ENCODE assay signal across 16 cellular contexts in the genomic region with DNA sequence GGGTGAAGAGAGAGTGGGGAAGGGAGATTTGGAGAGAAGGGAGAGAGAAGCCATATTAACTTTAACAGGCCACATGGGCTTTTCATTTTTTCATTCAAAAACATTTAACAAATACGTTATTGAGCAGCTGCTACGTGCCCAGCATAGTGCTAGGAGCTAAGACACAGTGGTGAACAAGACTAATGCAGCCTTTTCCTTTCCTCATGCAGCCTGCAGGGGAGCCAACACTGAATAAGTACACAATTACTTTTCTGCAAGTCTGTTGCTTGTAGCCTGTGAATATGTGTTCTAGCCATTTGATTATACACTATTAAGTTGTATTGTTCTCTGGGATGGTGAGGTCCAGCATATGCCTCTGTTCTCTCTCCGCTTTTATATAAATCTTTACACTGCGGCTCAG. TPM values are rescaled to one million over a fixed set of nuclear protein-coding genes. Genes with fewer than 3 reads are reported as not detected.
DNase-seq lines count a peak whose midpoint lies in the region; ATAC-seq and TF ChIP-seq lines count a peak whose summit lies in the region.
"Had no signal": no experiment of that assay in that cellular context is flagged by ENCODE, and none has a peak within 500 bp of the region (broad histone marks: within the 10 kb centered on the region; RNA-seq: fewer than 3 reads in every experiment).

No MANE protein-coding gene starts in this region.

- peaks cover 14 to 28% (median 18%) of the 10 kb centered on the region in 4 donors for H3K4me1 Mint-ChIP-seq in CD4-positive, alpha-beta memory T cell
- peaks cover 12% of the 10 kb centered on the region for H3K4me1 Mint-ChIP-seq in T-helper 17 cell

- intact Hi-C loops in CD4-positive, alpha-beta memory T cell (cut with micrococcal nuclease): loop anchor here (10.0 kb wide), 1 partner anchor 471 kb away; the partner anchor contains the start of gene SNRNP48
- intact Hi-C loops in left ventricle myocardium inferior (cut with micrococcal nuclease): no loop called here

- peaks cover 0 to 17% of the 10 kb centered on the region in 2 donors for H3K36me3 Mint-ChIP-seq in CD4-positive, alpha-beta memory T cell
- no peaks in the 10 kb centered on the region for H3K36me3 Mint-ChIP-seq in T-helper 17 cell (ENCODE audit: low read depth)

- no peaks in the 10 kb centered on the region for H3K27me3 Mint-ChIP-seq in CD4-positive, alpha-beta memory T cell
- no peaks in the 10 kb centered on the region for H3K27me3 Mint-ChIP-seq in T-helper 17 cell
- H3K27me3 Mint-ChIP-seq: activated B cell treated with CpG ODN at 0.5 μM for 24 hours, IgD-negative memory B cell had no signal

- H3K4me3 ChIP-seq in CD4-positive, alpha-beta memory T cell (ENCODE audit: low read length in 2 of 2): no peak overlapping the region
- no peak overlapping the region for H3K4me3 ChIP-seq in fibroblast of villous mesenchyme (ENCODE audit: low read depth, low read length)
- no peak overlapping the region for H3K4me3 ChIP-seq in left ventricle myocardium inferior
- H3K4me3 ChIP-seq in tibial nerve: no peak overlapping the region
- H3K4me3 ChIP-seq: lower lobe of right lung had no signal

- POLR2A ChIA-PET in CD4-positive, alpha-beta memory T cell (lab: Charles Lee; ENCODE audit: partially characterized antibody): interaction anchor here (4.4 kb wide), 1 partner anchor 35 kb away, joined by 69 read pairs; the partner anchor contains the start of gene EEF1E1

- H3K27ac ChIP-seq in CD4-positive, alpha-beta memory T cell (ENCODE audit: low read depth, low read length): no peak overlapping the region
- H3K27ac ChIP-seq in left ventricle myocardium inferior (replicated peaks): no peak overlapping the region
- no peak overlapping the region for H3K27ac ChIP-seq in tibial nerve
- H3K27ac ChIP-seq: epithelial cell of prostate, lower lobe of right lung had no signal

- no peak for TF ChIP-seq POLR2A in tibial nerve (IDR thresholded peaks at IDR 0.05)

- CTCF ChIA-PET in CD4-positive, alpha-beta memory T cell (lab: Charles Lee; ENCODE audit: partially characterized antibody): interaction anchor here (0.8 kb wide), 1 partner anchor 34 kb away, joined by 3 read pairs; no protein-coding TSS in a partner anchor

- TF ChIP-seq EP300 in tibial nerve (IDR thresholded peaks at IDR 0.05): no peak

- 88 to 90% methylated on average over 4 of the region's 4 CpGs for WGBS in tibial nerve, 2 donors

- H3K4me3 Mint-ChIP-seq in CD4-positive, alpha-beta memory T cell: peak overlapping the region in 2 of 8 donors; percentile 26 to 37
- no peak overlapping the region for H3K4me3 Mint-ChIP-seq in T-helper 17 cell
- H3K4me3 Mint-ChIP-seq: activated B cell treated with CpG ODN at 0.5 μM for 24 hours had no signal

- H3K9me3 Mint-ChIP-seq in CD4-positive, alpha-beta memory T cell: no peaks in the 10 kb centered on the region
- H3K9me3 Mint-ChIP-seq: activated B cell treated with CpG ODN at 0.5 μM for 24 hours, IgD-negative memory B cell had no signal

- H3K4me1 ChIP-seq in CD4-positive, alpha-beta memory T cell (ENCODE audit: insufficient read depth, low read length): peaks cover 21% of the 10 kb centered on the region
- H3K4me1 ChIP-seq in left ventricle myocardium inferior: peaks cover 23% of the 10 kb centered on the region
- peaks cover 0 to 19% (median 4%) of the 10 kb centered on the region in 4 donors for H3K4me1 ChIP-seq in tibial nerve

- TF ChIP-seq CTCF in GM12872 (IDR thresholded peaks at IDR 0.05; ENCODE audit: insufficient read depth, low read depth, low read length): peak; percentile 34
- TF ChIP-seq CTCF in fibroblast of villous mesenchyme (IDR thresholded peaks at IDR 0.05; ENCODE audit: insufficient read depth, low read depth, low read length): peak; percentile 8
- TF ChIP-seq CTCF in left ventricle myocardium inferior (IDR thresholded peaks at IDR 0.05; ENCODE audit: borderline replicate concordance): no peak
- TF ChIP-seq CTCF in tibial nerve (IDR thresholded peaks at IDR 0.05): no peak

- no peak for ATAC-seq in T-helper 17 cell
- ATAC-seq in stimulated activated naive CD8-positive, alpha-beta T cell treated with anti-CD3 and anti-CD28 coated beads, Interleukin-15, Interleukin-2, amounts not matched to agents 100 U/mL and 50 U/mL, for 24 hours: no peak
- ATAC-seq: lower lobe of right lung had no signal

- peaks cover 7% of the 10 kb centered on the region for H3K36me3 ChIP-seq in CD4-positive, alpha-beta memory T cell (ENCODE audit: insufficient read depth, low read length)
- H3K36me3 ChIP-seq in left ventricle myocardium inferior: peaks cover 7% of the 10 kb centered on the region
- peaks cover 0 to 9% (median 0%) of the 10 kb centered on the region in 3 donors for H3K36me3 ChIP-seq in tibial nerve

- peak overlapping the region in 6 of 7 donors; percentile 19 to 97 (median 60) for H3K27ac Mint-ChIP-seq in CD4-positive, alpha-beta memory T cell
- H3K27ac Mint-ChIP-seq in T-helper 17 cell: peak overlapping the region; percentile 92

- DNase-seq in CD4-positive, alpha-beta memory T cell: no peak
- no peak for DNase-seq in T-helper 17 cell
- no peak for DNase-seq in fibroblast of villous mesenchyme (ENCODE audit: low read depth)
- no peak for DNase-seq in left ventricle myocardium inferior
- DNase-seq in UCSD-AML1 (lab: John Stamatoyannopoulos, UW; ENCODE audit: unreplicated experiment): no peak
- DNase-seq in tibial nerve (ENCODE audit: low spot score in 2 of 2): no peak
- DNase-seq in stimulated activated naive CD8-positive, alpha-beta T cell treated with anti-CD3 and anti-CD28 coated beads, Interleukin-15, Interleukin-2, amounts not matched to agents 100 U/mL and 50 U/mL, for 24 hours: no peak
- DNase-seq: activated B cell treated with CpG ODN at 0.5 μM for 24 hours, cerebellar nuclear complex, lower lobe of right lung, NCI-H146, NCI-H774, SIG-M5 had no signal

- H3K9me3 ChIP-seq in CD4-positive, alpha-beta memory T cell (ENCODE audit: control insufficient read depth in 1 of 2, low read length in 2 of 2): no peaks in the 10 kb centered on the region
- H3K9me3 ChIP-seq in T-helper 17 cell (ENCODE audit: control insufficient read depth, low read length, poor library complexity, severe bottlenecking): no peaks in the 10 kb centered on the region
- H3K9me3 ChIP-seq in left ventricle myocardium inferior (replicated peaks): no peaks in the 10 kb centered on the region
- H3K9me3 ChIP-seq in tibial nerve: no peaks in the 10 kb centered on the region
- H3K9me3 ChIP-seq: lower lobe of right lung had no signal

- H3K27me3 ChIP-seq in CD4-positive, alpha-beta memory T cell (ENCODE audit: insufficient read depth, low read length): no peaks in the 10 kb centered on the region
- H3K27me3 ChIP-seq in left ventricle myocardium inferior (ENCODE audit: low read depth) (no peaks in the 10 kb centered on the region), tibial nerve (no peaks in the 10 kb centered on the region)

RNA-seq across cellular contexts. Expression of gene BLOC1S5, which starts 1.9 kb away (rescaled TPM):
- total RNA-seq in CD4-positive, alpha-beta memory T cell: 10 to 100 TPM; 23.0 to 24.9 TPM
- polyA plus RNA-seq in CD4-positive, alpha-beta memory T cell: 10 to 100 TPM; 27.2 to 36.3 TPM
- 10 to 100 TPM; 10.8 to 11.7 TPM for total RNA-seq in T-helper 17 cell
- total RNA-seq in fibroblast of villous mesenchyme: 7.1 and 11.2 TPM in 2 replicates
- 8.5 TPM for total RNA-seq in left ventricle myocardium inferior
- 10 to 100 TPM; 10.7 to 15.3 (median 11.6) TPM for total RNA-seq in tibial nerve

RNA-seq across cellular contexts. Expression of gene EEF1E1, which starts 36.2 kb away (rescaled TPM):
- 10 to 100 TPM; 14.8 to 20.7 TPM for total RNA-seq in CD4-positive, alpha-beta memory T cell
- polyA plus RNA-seq in CD4-positive, alpha-beta memory T cell: 10 to 100 TPM; 52.8 to 82.7 TPM
- total RNA-seq in T-helper 17 cell: 10 to 100 TPM; 11.7 to 15.5 TPM
- 22.5 and 35.8 TPM in 2 replicates for total RNA-seq in fibroblast of villous mesenchyme
- 15.5 TPM for total RNA-seq in left ventricle myocardium inferior
- 10 to 100 TPM; 14.7 to 44.1 (median 20.5) TPM for total RNA-seq in tibial nerve

Comparison
In these comparisons a context has a peak if more than half of its experiments do, and no peak if none do; other contexts are left out.
1. CTCF ChIP-seq: peak in GM12872 (single experiment) and fibroblast of villous mesenchyme (single experiment); none in left ventricle myocardium inferior (single experiment) and tibial nerve (0 of 5).